Comparison of ENCODE assay signal across 16 cellular contexts in genomic region chr11:72369786-72370185, GRCh38.
DNase-seq lines count a peak whose midpoint lies in the region; ATAC-seq and TF ChIP-seq lines count a peak whose summit lies in the region.
"Had no signal": no experiment of that assay in that cellular context is flagged by ENCODE, and none has a peak within 500 bp of the region (broad histone marks: within the 10 kb centered on the region; RNA-seq: fewer than 3 reads in every experiment).

No MANE protein-coding gene starts in this region.

- no peak overlapping the region for H3K27ac ChIP-seq in mesenchymal stem cell (ENCODE audit: low read length, poor library complexity, severe bottlenecking)

- WGBS in mesenchymal stem cell = 44% methylated on average over 4 of the region's 7 CpGs

- H2BK12ac ChIP-seq in mesenchymal stem cell (ENCODE audit: low read length in 2 of 2) = no peak overlapping the region

- H2BK15ac ChIP-seq in mesenchymal stem cell (ENCODE audit: low read depth, poor library complexity, severe bottlenecking) = no peak overlapping the region

- H3K4me1 ChIP-seq in BE2C = peaks cover 46% of the 10 kb centered on the region
- H3K4me1 ChIP-seq in mesenchymal stem cell (ENCODE audit: control insufficient read depth, insufficient read depth, low read depth, low read length) = no peaks in the 10 kb centered on the region

- no peak overlapping the region for H2BK120ac ChIP-seq in mesenchymal stem cell (ENCODE audit: low read depth, low read length)

- H3K9ac ChIP-seq in mesenchymal stem cell (ENCODE audit: low read length) = no peak overlapping the region

- no peak overlapping the region for H2BK5ac ChIP-seq in mesenchymal stem cell (ENCODE audit: low read depth, low read length, poor library complexity, severe bottlenecking)

- no peak for ATAC-seq in GM18907 (IDR thresholded peaks at IDR 0.05; ENCODE audit: unreplicated experiment)
- ATAC-seq: GM12878 had no signal

- H3K4ac ChIP-seq in mesenchymal stem cell (ENCODE audit: low read depth in 1 of 2, low read length in 2 of 2) = no peak overlapping the region

- no peak overlapping the region for H3K18ac ChIP-seq in mesenchymal stem cell (ENCODE audit: low read depth in 1 of 2, low read length in 2 of 2)

- H2AK5ac ChIP-seq in mesenchymal stem cell (ENCODE audit: low read length, severe bottlenecking) = no peak overlapping the region

- H3K4me2 ChIP-seq in mesenchymal stem cell (ENCODE audit: low read length, poor library complexity, severe bottlenecking) = no peak overlapping the region

- TF ChIP-seq CTCF in BE2C (IDR thresholded peaks at IDR 0.05; ENCODE audit: low read depth, low read length) (no peak), GM20000 (IDR thresholded peaks at IDR 0.05; ENCODE audit: extremely low read depth, missing control alignments) (no peak)

- H3K9me3 ChIP-seq in BE2C = no peaks in the 10 kb centered on the region
- H3K9me3 ChIP-seq in mesenchymal stem cell (ENCODE audit: control insufficient read depth, low read length) = peaks cover 6% of the 10 kb centered on the region

- H4K91ac ChIP-seq in mesenchymal stem cell (ENCODE audit: low read length) = no peak overlapping the region

- no peak overlapping the region for H2AFZ ChIP-seq in mesenchymal stem cell (ENCODE audit: low read depth, low read length)

- H3K36me3 ChIP-seq in BE2C (peaks cover 20% of the 10 kb centered on the region), mesenchymal stem cell (ENCODE audit: control insufficient read depth in 1 of 2, insufficient read depth in 2 of 2, low read depth in 1 of 2, low read length in 2 of 2) (peaks cover 0 to 3% of the 10 kb centered on the region in 2 experiments)

- DNase-seq in BE2C (peak; percentile 80), SK-N-DZ (ENCODE audit: low spot score) (peak; percentile 98), dermis blood vessel endothelial cell (peak; percentile 6), mesenchymal stem cell (peak; percentile 36), NCI-H128 (lab: John Stamatoyannopoulos, UW; ENCODE audit: unreplicated experiment) (no peak), GM20000 (ENCODE audit: low spot score) (no peak), NCI-H2081 (lab: John Stamatoyannopoulos, UW) (no peak)
- DNase-seq: 8988T; C1 segment of cervical spinal cord; Calu3; CD4-positive, alpha-beta T cell; DMS 273 treated with DMSO at 0.1 percent for 48 hours; HCEC 1CT; IMR-90 had no signal

- H3K79me1 ChIP-seq in mesenchymal stem cell (replicated peaks; ENCODE audit: low read length, poor library complexity, severe bottlenecking) = peaks cover 16% of the 10 kb centered on the region

- H3K4me3 ChIP-seq in BE2C (ENCODE audit: low read depth, low read length) (no peak overlapping the region), mesenchymal stem cell (ENCODE audit: insufficient read depth in 1 of 2, low read depth in 1 of 2, low read length in 2 of 2) (no peak overlapping the region)
- H3K4me3 ChIP-seq: GM12878 had no signal

- H3K27me3 ChIP-seq in BE2C = no peaks in the 10 kb centered on the region
- H3K27me3 ChIP-seq in mesenchymal stem cell (ENCODE audit: control insufficient read depth in 1 of 2, insufficient read depth in 1 of 2, low read length in 2 of 2) = no peaks in the 10 kb centered on the region

- no peak overlapping the region for H3K23ac ChIP-seq in mesenchymal stem cell (ENCODE audit: low read length in 2 of 2)

- H4K8ac ChIP-seq in mesenchymal stem cell (ENCODE audit: low read length) = no peak overlapping the region

- H3K14ac ChIP-seq in mesenchymal stem cell (ENCODE audit: low read length in 2 of 2) = no peak overlapping the region

Comparison
In these comparisons a context has a peak if more than half of its experiments do, and no peak if none do; other contexts are left out.
1. DNase-seq: peak in BE2C (single experiment), SK-N-DZ (single experiment), dermis blood vessel endothelial cell (single experiment) and mesenchymal stem cell (single experiment); none in NCI-H128 (single experiment), GM20000 (single experiment) and NCI-H2081 (0 of 2).